In genomic region chr7:82250598-82250997, GRCh38 we compare ENCODE assay signal across 25 cellular contexts.
DNase-seq lines count a peak whose midpoint lies in the region; ATAC-seq, FAIRE-seq and TF ChIP-seq lines count a peak whose summit lies in the region.
"Had no signal": no experiment of that assay in that cellular context is flagged by ENCODE, and none has a peak within 500 bp of the region (broad histone marks: within the 10 kb centered on the region; RNA-seq: fewer than 3 reads in every experiment).

No MANE protein-coding gene starts in this region.

- H3K9ac ChIP-seq in adipocyte (ENCODE audit: low read length) (no peak overlapping the region), neural cell (ENCODE audit: low read length) (peak overlapping the region; percentile 34)
- H3K9ac ChIP-seq: BLaER1 treated with 17β-estradiol and CSF1 and Interleukin-3, amounts not matched to agents 10 nM and 100 nM had no signal

- TF ChIP-seq CTCF in heart right ventricle (IDR thresholded peaks at IDR 0.05) (no peak), D721Med (IDR thresholded peaks at IDR 0.05; ENCODE audit: insufficient read depth, missing control alignments) (no peak), neural cell (IDR thresholded peaks at IDR 0.05; ENCODE audit: poor library complexity, severe bottlenecking) (no peak)

- no peaks in the 10 kb centered on the region for H3K36me3 ChIP-seq in heart right ventricle
- no peaks in the 10 kb centered on the region for H3K36me3 ChIP-seq in adipocyte (ENCODE audit: control insufficient read depth, insufficient read depth, low read length, severe bottlenecking)
- no peaks in the 10 kb centered on the region for H3K36me3 ChIP-seq in neural cell (ENCODE audit: insufficient read depth, low read length)
- H3K36me3 ChIP-seq: BLaER1 treated with 17β-estradiol and CSF1 and Interleukin-3, amounts not matched to agents 10 nM and 100 nM had no signal

- no peak for TF ChIP-seq EP300 in neural cell (conservative IDR thresholded peaks at IDR 0.05; ENCODE audit: poor library complexity, severe bottlenecking)

- H3K27me3 ChIP-seq in heart right ventricle (no peaks in the 10 kb centered on the region), adipocyte (replicated peaks; ENCODE audit: control insufficient read depth, insufficient read depth, low read length) (no peaks in the 10 kb centered on the region), neural cell (ENCODE audit: insufficient read depth, low read depth, low read length) (no peaks in the 10 kb centered on the region)
- H3K27me3 ChIP-seq: BLaER1 treated with 17β-estradiol and CSF1 and Interleukin-3, amounts not matched to agents 10 nM and 100 nM had no signal

- no peak for TF ChIP-seq RAD21 in neural cell (conservative IDR thresholded peaks at IDR 0.05)

- no peaks in the 10 kb centered on the region for H4K20me1 ChIP-seq in neural cell (ENCODE audit: insufficient read depth)
- H4K20me1 ChIP-seq: BLaER1 treated with 17β-estradiol and CSF1 and Interleukin-3, amounts not matched to agents 10 nM and 100 nM had no signal

- H3K4me3 ChIP-seq in heart right ventricle (no peak overlapping the region), adipocyte (ENCODE audit: low read length) (no peak overlapping the region), neural cell (ENCODE audit: low read length) (no peak overlapping the region)
- H3K4me3 ChIP-seq: BLaER1 treated with 17β-estradiol and CSF1 and Interleukin-3, amounts not matched to agents 10 nM and 100 nM had no signal

- H3K27ac ChIP-seq in heart right ventricle (no peak overlapping the region), neural cell (ENCODE audit: low read length) (peak overlapping the region; percentile 83)
- H3K27ac ChIP-seq: BLaER1 treated with 17β-estradiol and CSF1 and Interleukin-3, amounts not matched to agents 10 nM and 100 nM; C4-2B had no signal

- no peaks in the 10 kb centered on the region for H3K79me2 ChIP-seq in neural cell (replicated peaks; ENCODE audit: insufficient read depth, low read length)

- peak overlapping the region; percentile 6 for H3K4me2 ChIP-seq in neural cell (ENCODE audit: low read length)
- H3K4me2 ChIP-seq: BLaER1 treated with 17β-estradiol and CSF1 and Interleukin-3, amounts not matched to agents 10 nM and 100 nM had no signal

- intact Hi-C loops in Right ventricle myocardium superior (cut with DNase I), result no loop called here
- intact Hi-C loops in heart right ventricle (cut with DNase I), result loop anchor here in 1 of 10 donors (5.0 kb wide), 1 partner anchor 37 kb away; no protein-coding TSS in a partner anchor

- ATAC-seq in Right ventricle myocardium superior (ENCODE audit: poor library complexity) (peak; percentile 13), heart right ventricle (no peak), GM18858 (IDR thresholded peaks at IDR 0.05; ENCODE audit: unreplicated experiment) (no peak)
- ATAC-seq: CD8-positive, alpha-beta T cell had no signal

- H3F3A ChIP-seq in neural cell (ENCODE audit: insufficient read depth, low read length, poor library complexity, severe bottlenecking), result no peaks in the 10 kb centered on the region

- H3K9me2 ChIP-seq in neural cell (ENCODE audit: insufficient read depth, low read length), result no peaks in the 10 kb centered on the region

- H3K9me3 ChIP-seq in heart right ventricle, result no peaks in the 10 kb centered on the region
- no peaks in the 10 kb centered on the region for H3K9me3 ChIP-seq in adipocyte (ENCODE audit: control insufficient read depth, low read length)
- no peaks in the 10 kb centered on the region for H3K9me3 ChIP-seq in neural cell (ENCODE audit: low read length)
- H3K9me3 ChIP-seq: BLaER1 treated with 17β-estradiol and CSF1 and Interleukin-3, amounts not matched to agents 10 nM and 100 nM; Caco-2 had no signal

- H3K4me1 ChIP-seq in heart right ventricle (peaks cover 0 to 33% (median 8%) of the 10 kb centered on the region in 9 donors), adipocyte (ENCODE audit: control insufficient read depth, insufficient read depth, low read length) (peaks cover 30% of the 10 kb centered on the region)
- H3K4me1 ChIP-seq: BLaER1 treated with 17β-estradiol and CSF1 and Interleukin-3, amounts not matched to agents 10 nM and 100 nM; Caco-2 had no signal

- H2AFZ ChIP-seq in neural cell (ENCODE audit: low read depth, low read length), result no peak overlapping the region

- DNase-seq in Right ventricle myocardium superior (no peak), heart right ventricle (no peak), D721Med (ENCODE audit: insufficient read length, low spot score) (no peak), adipocyte (ENCODE audit: low read depth) (peak; percentile 24), DMS79 (lab: John Stamatoyannopoulos, UW) (no peak), NCI-H146 (lab: John Stamatoyannopoulos, UW) (no peak)
- DNase-seq: 8988T; ACHN; AML-193; Caco-2; Calu3; CD4-positive, alpha-beta T cell; CD8-positive, alpha-beta T cell; DMS 273 treated with DMSO at 0.1 percent for 48 hours; DMS153; DMS53; DMS79 treated with DMSO at 0.1 percent for 48 hours; GF-D8 had no signal

- peak; percentile 55 for FAIRE-seq in D721Med (lab: Jason Lieb, UNC)
- FAIRE-seq: A204.1, G401.6, GM12891 had no signal

TF ChIP-seq in neural cell, 6 proteins besides CTCF, POLR2A, EP300 and RAD21:
- TF ChIP-seq EZH2 (IDR thresholded peaks at IDR 0.05; ENCODE audit: borderline replicate concordance, insufficient read depth, low read length, poor library complexity, severe bottlenecking) (no peak), POLR2AphosphoS5 (IDR thresholded peaks at IDR 0.05) (no peak), SMC3 (conservative IDR thresholded peaks at IDR 0.05; ENCODE audit: poor library complexity) (no peak), TAF1 (IDR thresholded peaks at IDR 0.05; ENCODE audit: low read depth) (no peak)
